Comparison of ENCODE assay signal across 19 cellular contexts in the genomic region with DNA sequence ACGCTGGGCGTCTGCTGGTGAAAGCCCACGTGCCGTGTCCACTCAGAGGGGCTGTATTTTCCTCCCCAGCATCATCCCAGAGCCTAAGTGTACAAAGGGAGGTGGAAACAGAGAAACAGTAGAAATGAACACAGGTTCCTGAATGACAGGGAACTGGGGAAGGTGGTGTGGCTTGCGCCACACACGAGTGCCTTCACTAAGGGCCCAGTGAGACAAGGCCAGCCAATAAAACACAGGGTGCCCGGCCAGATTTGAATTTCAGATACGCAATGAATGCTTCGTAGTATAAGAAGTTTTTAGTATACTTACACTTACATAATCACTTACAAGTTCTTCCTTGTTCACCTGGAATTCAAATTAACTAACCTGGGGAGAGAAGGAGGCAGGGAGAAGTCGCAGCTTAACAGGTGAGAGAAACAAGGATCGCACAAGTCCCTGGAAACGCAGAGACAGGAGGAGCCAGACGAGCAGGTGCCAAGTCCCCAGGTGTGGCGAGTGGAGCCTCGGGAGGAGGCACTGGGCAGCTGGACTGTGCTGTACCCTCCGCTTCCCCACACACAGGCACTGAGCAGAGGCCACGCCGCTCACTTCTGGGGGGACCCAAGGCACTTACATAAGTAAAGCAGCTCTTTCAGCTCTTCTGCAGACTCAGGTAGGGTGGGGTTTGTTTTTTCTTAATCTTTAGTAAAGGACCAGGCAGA.
"Had no signal": no experiment of that assay in that cellular context is flagged by ENCODE, and none has a peak within 500 bp of the region (broad histone marks: within the 10 kb centered on the region; RNA-seq: fewer than 3 reads in every experiment).

No MANE protein-coding gene starts in this region.

- H3K9ac ChIP-seq: SK-N-SH had no signal

- DNase-seq: KBM-7, MV-4-11, NCI-H1048, NCI-H1105, NCI-H1417, NCI-H1436 treated with DMSO at 0.1 percent for 48 hours, NCI-H1694 treated with DMSO at 0.1 percent for 48 hours, NCI-H1930, NCI-H2081, NCI-H2107, NCI-H226, NCI-H446 treated with DMSO at 0.1 percent for 48 hours, NCI-H510A treated with DMSO at 0.1 percent for 48 hours, NCI-H82, RPMI8226, SHP77, SK-N-SH, SW 1271 had no signal

- H3K9me3 ChIP-seq: SK-N-SH had no signal

- FAIRE-seq: RCC 7860 had no signal

- H3K4me2 ChIP-seq: SK-N-SH had no signal
